1 cellular context compared by ENCODE assay signal in the genomic region with DNA sequence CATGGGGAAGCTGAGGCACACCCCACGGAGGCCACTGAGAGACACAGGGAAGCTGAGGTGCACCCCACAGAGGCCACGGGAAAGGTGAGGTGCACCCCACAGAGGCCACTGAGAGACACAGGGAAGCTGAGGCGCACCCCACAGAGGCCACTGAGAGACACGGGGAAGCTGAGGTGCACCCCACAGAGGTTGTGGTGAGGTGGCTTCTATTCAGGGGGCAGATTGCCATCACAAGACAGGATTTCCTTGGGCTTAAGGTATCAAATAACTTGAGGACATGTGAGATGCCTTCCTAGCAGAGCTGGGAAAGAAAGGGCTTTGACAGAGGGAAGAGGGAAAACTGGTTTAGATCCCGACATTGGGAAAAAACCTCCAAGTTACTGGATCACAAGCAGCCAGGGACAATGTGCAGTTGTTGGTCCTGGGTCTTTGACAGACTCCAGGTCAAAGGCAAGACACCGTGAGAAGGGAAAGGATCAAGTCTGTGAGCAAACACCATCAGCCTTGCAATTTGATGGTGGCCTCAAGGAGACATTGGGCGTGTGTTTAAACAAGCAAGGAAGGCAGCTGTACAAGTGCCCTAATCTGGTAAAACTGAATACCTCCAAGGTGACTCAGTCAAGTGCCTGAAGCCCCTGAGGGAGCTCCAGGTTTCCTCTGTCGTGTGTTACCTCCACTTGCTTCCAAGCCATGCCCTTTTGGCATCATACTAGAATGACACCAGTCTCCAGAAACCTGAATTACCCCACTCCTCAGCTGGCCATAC.
TF ChIP-seq lines count a peak whose summit lies in the region.

No MANE protein-coding gene starts in this region.

TF ChIP-seq in SK-N-SH treated with all-trans-retinoic acid at 6 μM for 48 hours, 23 proteins besides CTCF, POLR2A, EP300 and RAD21 (continued from another document):
- TF ChIP-seq, protein P1, sequence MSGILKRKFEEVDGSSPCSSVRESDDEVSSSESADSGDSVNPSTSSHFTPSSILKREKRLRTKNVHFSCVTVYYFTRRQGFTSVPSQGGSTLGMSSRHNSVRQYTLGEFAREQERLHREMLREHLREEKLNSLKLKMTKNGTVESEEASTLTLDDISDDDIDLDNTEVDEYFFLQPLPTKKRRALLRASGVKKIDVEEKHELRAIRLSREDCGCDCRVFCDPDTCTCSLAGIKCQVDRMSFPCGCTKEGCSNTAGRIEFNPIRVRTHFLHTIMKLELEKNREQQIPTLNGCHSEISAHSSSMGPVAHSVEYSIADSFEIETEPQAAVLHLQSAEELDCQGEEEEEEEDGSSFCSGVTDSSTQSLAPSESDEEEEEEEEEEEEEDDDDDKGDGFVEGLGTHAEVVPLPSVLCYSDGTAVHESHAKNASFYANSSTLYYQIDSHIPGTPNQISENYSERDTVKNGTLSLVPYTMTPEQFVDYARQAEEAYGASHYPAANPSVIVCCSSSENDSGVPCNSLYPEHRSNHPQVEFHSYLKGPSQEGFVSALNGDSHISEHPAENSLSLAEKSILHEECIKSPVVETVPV (CRISPR knock-in tag; IDR thresholded peaks at IDR 0.05): no peak
- no peak for TF ChIP-seq TOX (CRISPR knock-in tag; IDR thresholded peaks at IDR 0.05; ENCODE audit: borderline replicate concordance)
